ENCODE assay signal across 31 cellular contexts in genomic region chr10:125782055-125782454, GRCh38. TPM values are rescaled to one million over a fixed set of nuclear protein-coding genes. Genes with fewer than 3 reads are reported as not detected.
"Had no signal": no experiment of that assay in that cellular context is flagged by ENCODE, and none has a peak within 500 bp of the region (broad histone marks: within the 10 kb centered on the region; RNA-seq: fewer than 3 reads in every experiment).

No MANE protein-coding gene starts in this region.

- ATAC-seq: activated CD4-positive, alpha-beta T cell treated with anti-CD3 and anti-CD28 coated beads for 36 hours; activated CD4-positive, CD25-positive, alpha-beta regulatory T cell treated with anti-CD3 and anti-CD28 coated beads, Interleukin-2, amount 50 U/mL, for 24 hours; activated CD8-positive, alpha-beta T cell treated with anti-CD3 and anti-CD28 coated beads, Interleukin-2, amount 10 ng/mL, durations not matched to agents 7 days and 5 days; body of pancreas; K562; Panc1; WTC11 had no signal

- H3K36me3 ChIP-seq: breast epithelium, SJCRH30 had no signal

- H3K36me3 Mint-ChIP-seq: activated naive CD8-positive, alpha-beta T cell treated with anti-CD3 and anti-CD28 coated beads, Interleukin-2, amount 10 ng/mL, durations not matched to agents 7 days and 5 days; WTC11 had no signal

- H3K27ac Mint-ChIP-seq: activated CD4-positive, alpha-beta T cell treated with anti-CD3 and anti-CD28 coated beads for 36 hours; activated CD4-positive, alpha-beta T cell treated with anti-CD3 and anti-CD28 coated beads, Interleukin-2, amount 10 ng/mL, durations not matched to agents 7 days and 5 days; activated CD8-positive, alpha-beta T cell treated with anti-CD3 and anti-CD28 coated beads, Interleukin-2, amount 10 ng/mL, durations not matched to agents 7 days and 5 days; activated naive CD4-positive, alpha-beta T cell treated with anti-CD3 and anti-CD28 coated beads, Interleukin-2, amount 50 U/mL, for 24 hours; activated naive CD8-positive, alpha-beta T cell treated with anti-CD3 and anti-CD28 coated beads, Interleukin-2, amount 10 ng/mL, durations not matched to agents 7 days and 5 days; activated T-cell treated with anti-CD3 and anti-CD28 coated beads, Interleukin-2, amount 50 U/mL, for 24 hours; activated T-helper 2 cell treated with anti-CD3 and anti-CD28 coated beads, Interferon-gamma antibody, Interleukin-2, Interleukin-4, amounts not matched to agents 10 μg/mL and 5 μg/mL and 100 μg/mL, durations not matched to agents 14 hours and 24 hours and 36 hours; WTC11 had no signal

- DNase-seq: activated CD4-positive, alpha-beta T cell treated with anti-CD3 and anti-CD28 coated beads for 36 hours; activated CD4-positive, alpha-beta T cell treated with anti-CD3 and anti-CD28 coated beads, Interleukin-2, amount 10 ng/mL, durations not matched to agents 7 days and 5 days; activated CD4-positive, alpha-beta T cell treated with anti-CD3 and anti-CD28 coated beads, Interleukin-2, amount 50 U/mL, for 48 hours; activated CD8-positive, alpha-beta T cell treated with anti-CD3 and anti-CD28 coated beads, Interleukin-2, amount 10 ng/mL, durations not matched to agents 7 days and 5 days; activated gamma-delta T cell; activated naive CD4-positive, alpha-beta T cell treated with Interleukin-2 at 50 U/mL for 16 hours; activated naive CD8-positive, alpha-beta T cell treated with anti-CD3 and anti-CD28 coated beads, Interleukin-2, amount 10 ng/mL, durations not matched to agents 7 days and 5 days; activated T-cell treated with anti-CD3 and anti-CD28 coated beads, Interleukin-2, amount 50 U/mL, for 24 hours; body of pancreas; NCI-H1105; NCI-H1417 treated with DMSO at 0.1 percent for 48 hours; NCI-H187 treated with DMSO at 0.1 percent for 48 hours; NCI-H2081; NCI-H226; NCI-H446 treated with DMSO at 0.1 percent for 48 hours; NCI-H69; SHP77; T1000 had no signal

- H3K27me3 ChIP-seq: body of pancreas, breast epithelium, SJCRH30 had no signal

- H3K4me1 Mint-ChIP-seq: activated naive CD4-positive, alpha-beta T cell treated with anti-CD3 and anti-CD28 coated beads, Interleukin-2, amount 50 U/mL, for 24 hours; activated naive CD8-positive, alpha-beta T cell treated with anti-CD3 and anti-CD28 coated beads, Interleukin-2, amount 10 ng/mL, durations not matched to agents 7 days and 5 days; WTC11 had no signal

- H3K4me1 ChIP-seq: body of pancreas, breast epithelium, SJCRH30 had no signal

- H3K27me3 Mint-ChIP-seq: activated CD4-positive, alpha-beta T cell treated with anti-CD3 and anti-CD28 coated beads for 36 hours; activated naive CD4-positive, alpha-beta T cell treated with anti-CD3 and anti-CD28 coated beads, Interleukin-2, amount 50 U/mL, for 24 hours; activated naive CD8-positive, alpha-beta T cell treated with anti-CD3 and anti-CD28 coated beads, Interleukin-2, amount 10 ng/mL, durations not matched to agents 7 days and 5 days had no signal

- H3K4me3 ChIP-seq: body of pancreas, breast epithelium, K562, SJCRH30, SK-N-MC had no signal

- H3K9me3 ChIP-seq: body of pancreas, breast epithelium, SJCRH30 had no signal

- H3K4me3 Mint-ChIP-seq: activated CD4-positive, alpha-beta T cell treated with anti-CD3 and anti-CD28 coated beads for 36 hours; activated CD4-positive, alpha-beta T cell treated with anti-CD3 and anti-CD28 coated beads, Interleukin-2, amount 10 ng/mL, durations not matched to agents 7 days and 5 days; activated CD8-positive, alpha-beta T cell treated with anti-CD3 and anti-CD28 coated beads, Interleukin-2, amount 10 ng/mL, durations not matched to agents 7 days and 5 days; activated naive CD4-positive, alpha-beta T cell treated with anti-CD3 and anti-CD28 coated beads, Interleukin-2, amount 50 U/mL, for 24 hours; activated naive CD8-positive, alpha-beta T cell treated with anti-CD3 and anti-CD28 coated beads, Interleukin-2, amount 10 ng/mL, durations not matched to agents 7 days and 5 days; activated T-cell treated with anti-CD3 and anti-CD28 coated beads, Interleukin-2, amount 50 U/mL, for 24 hours; WTC11 had no signal

- H3K27ac ChIP-seq: body of pancreas, breast epithelium, SJCRH30, SK-N-MC had no signal

- H3K9me3 Mint-ChIP-seq: activated CD4-positive, alpha-beta T cell treated with anti-CD3 and anti-CD28 coated beads, Interleukin-2, amount 10 ng/mL, durations not matched to agents 7 days and 5 days; activated naive CD4-positive, alpha-beta T cell treated with anti-CD3 and anti-CD28 coated beads, Interleukin-2, amount 50 U/mL, for 24 hours; activated naive CD8-positive, alpha-beta T cell treated with anti-CD3 and anti-CD28 coated beads, Interleukin-2, amount 10 ng/mL, durations not matched to agents 7 days and 5 days; activated T-cell treated with anti-CD3 and anti-CD28 coated beads, Interleukin-2, amount 50 U/mL, for 24 hours; activated T-helper 2 cell treated with anti-CD3 and anti-CD28 coated beads, Interferon-gamma antibody, Interleukin-2, Interleukin-4, amounts not matched to agents 10 μg/mL and 5 μg/mL and 100 μg/mL, durations not matched to agents 14 hours and 24 hours and 36 hours had no signal

RNA-seq across cellular contexts. Expression of gene MMP21, which starts 6.4 kb away (rescaled TPM):
- total RNA-seq: activated CD4-positive, alpha-beta T cell treated with anti-CD3 and anti-CD28 coated beads for 36 hours; activated CD8-positive, alpha-beta T cell treated with anti-CD3 and anti-CD28 coated beads, Interleukin-2, amount 10 ng/mL, durations not matched to agents 7 days and 5 days; astrocyte; body of pancreas; IMR-90; K562; M059J; RPMI7951; SJCRH30; WTC11 had no signal
- polyA plus RNA-seq: IMR-90, K562 had no signal
